Comparison of ENCODE assay signal across 2 cellular contexts in genomic region chr11:73209892-73210291, GRCh38.
TF ChIP-seq lines count a peak whose summit lies in the region.

No MANE protein-coding gene starts in this region.

TF ChIP-seq in SK-N-SH, 30 proteins besides CTCF, POLR2A, EP300 and RAD21 (continued from another document):
- TF ChIP-seq REST (IDR thresholded peaks at IDR 0.05; ENCODE audit: low read depth, low read length): no peak
- TF ChIP-seq GATA2 (CRISPR knock-in tag; IDR thresholded peaks at IDR 0.05): no peak
- TF ChIP-seq EZH2phosphoT487 (IDR thresholded peaks at IDR 0.05; ENCODE audit: borderline replicate concordance, low read depth): no peak
- no peak for TF ChIP-seq RFX5 (IDR thresholded peaks at IDR 0.05; ENCODE audit: low read length)
- no peak for TF ChIP-seq SMC3 (IDR thresholded peaks at IDR 0.05; ENCODE audit: low read depth, low read length)
- no peak for TF ChIP-seq POLR2AphosphoS5 (IDR thresholded peaks at IDR 0.05; ENCODE audit: low read depth, low read length)
- no peak for TF ChIP-seq USF1 (IDR thresholded peaks at IDR 0.05; ENCODE audit: borderline replicate concordance, low read depth)
- no peak for TF ChIP-seq YY1 (IDR thresholded peaks at IDR 0.05; ENCODE audit: low read depth)
- no peak for TF ChIP-seq FOSL2 (IDR thresholded peaks at IDR 0.05; ENCODE audit: borderline replicate concordance, low read depth)
- TF ChIP-seq ZBTB33 (IDR thresholded peaks at IDR 0.05; ENCODE audit: borderline replicate concordance, low read depth): no peak
- TF ChIP-seq CHD2 (IDR thresholded peaks at IDR 0.05; ENCODE audit: low read length, partially characterized antibody): no peak
- no peak for TF ChIP-seq MAX (IDR thresholded peaks at IDR 0.05; ENCODE audit: low read depth)
- TF ChIP-seq IRF3 (IDR thresholded peaks at IDR 0.05; ENCODE audit: low read depth, low read length): no peak
- no peak for TF ChIP-seq RXRA (IDR thresholded peaks at IDR 0.05; ENCODE audit: borderline replicate concordance, low read depth)
- TF ChIP-seq GABPA (IDR thresholded peaks at IDR 0.05; ENCODE audit: low read depth): no peak
- TF ChIP-seq TCF12 (IDR thresholded peaks at IDR 0.05): no peak
- TF ChIP-seq PBX3 (IDR thresholded peaks at IDR 0.05): no peak
- TF ChIP-seq TAF1 (IDR thresholded peaks at IDR 0.05; ENCODE audit: borderline replicate concordance, low read depth, low read length): no peak
- no peak for TF ChIP-seq MXI1 (IDR thresholded peaks at IDR 0.05; ENCODE audit: low read depth, low read length)
TF ChIP-seq in SK-N-SH: peak in this region for 0.

TF ChIP-seq in K562, 482 proteins besides CTCF, POLR2A, EP300 and RAD21:
- TF ChIP-seq HINFP (tag; conservative IDR thresholded peaks at IDR 0.05; ENCODE audit: low read depth) (no peak), CEBPZ (IDR thresholded peaks at IDR 0.05; ENCODE audit: borderline replicate concordance, low read depth, low read length) (no peak), XRCC4 (IDR thresholded peaks at IDR 0.05; ENCODE audit: extremely low read depth, insufficient read depth, insufficient read length) (no peak), NFIC (IDR thresholded peaks at IDR 0.05) (peak; percentile 54), THRAP3 (IDR thresholded peaks at IDR 0.05; ENCODE audit: borderline replicate concordance) (no peak)
